Comparison of ENCODE assay signal across 1 cellular context in the genomic region with DNA sequence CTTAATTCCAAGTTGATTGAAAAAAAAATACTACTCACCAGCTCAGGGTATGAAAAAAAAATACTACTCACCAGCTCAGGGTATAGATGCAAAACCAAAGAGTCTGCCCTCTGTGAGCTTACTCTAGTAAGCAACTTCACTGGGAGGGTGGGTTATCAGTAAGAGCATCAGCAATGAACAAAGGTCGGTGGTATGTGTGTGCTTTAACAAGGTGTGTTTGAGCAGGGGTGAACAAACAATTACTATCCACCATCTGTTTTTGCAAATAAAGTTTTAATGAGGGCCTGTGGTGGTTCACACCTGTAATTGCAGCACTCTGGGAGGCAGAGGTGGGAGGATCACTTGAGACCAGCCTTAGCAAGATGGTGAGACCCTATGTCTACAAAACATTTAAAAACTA.
TF ChIP-seq lines count a peak whose summit lies in the region.

No MANE protein-coding gene starts in this region.

TF ChIP-seq in GM23338, 12 proteins besides CTCF, POLR2A, EP300 and RAD21:
- TF ChIP-seq, protein P1, sequence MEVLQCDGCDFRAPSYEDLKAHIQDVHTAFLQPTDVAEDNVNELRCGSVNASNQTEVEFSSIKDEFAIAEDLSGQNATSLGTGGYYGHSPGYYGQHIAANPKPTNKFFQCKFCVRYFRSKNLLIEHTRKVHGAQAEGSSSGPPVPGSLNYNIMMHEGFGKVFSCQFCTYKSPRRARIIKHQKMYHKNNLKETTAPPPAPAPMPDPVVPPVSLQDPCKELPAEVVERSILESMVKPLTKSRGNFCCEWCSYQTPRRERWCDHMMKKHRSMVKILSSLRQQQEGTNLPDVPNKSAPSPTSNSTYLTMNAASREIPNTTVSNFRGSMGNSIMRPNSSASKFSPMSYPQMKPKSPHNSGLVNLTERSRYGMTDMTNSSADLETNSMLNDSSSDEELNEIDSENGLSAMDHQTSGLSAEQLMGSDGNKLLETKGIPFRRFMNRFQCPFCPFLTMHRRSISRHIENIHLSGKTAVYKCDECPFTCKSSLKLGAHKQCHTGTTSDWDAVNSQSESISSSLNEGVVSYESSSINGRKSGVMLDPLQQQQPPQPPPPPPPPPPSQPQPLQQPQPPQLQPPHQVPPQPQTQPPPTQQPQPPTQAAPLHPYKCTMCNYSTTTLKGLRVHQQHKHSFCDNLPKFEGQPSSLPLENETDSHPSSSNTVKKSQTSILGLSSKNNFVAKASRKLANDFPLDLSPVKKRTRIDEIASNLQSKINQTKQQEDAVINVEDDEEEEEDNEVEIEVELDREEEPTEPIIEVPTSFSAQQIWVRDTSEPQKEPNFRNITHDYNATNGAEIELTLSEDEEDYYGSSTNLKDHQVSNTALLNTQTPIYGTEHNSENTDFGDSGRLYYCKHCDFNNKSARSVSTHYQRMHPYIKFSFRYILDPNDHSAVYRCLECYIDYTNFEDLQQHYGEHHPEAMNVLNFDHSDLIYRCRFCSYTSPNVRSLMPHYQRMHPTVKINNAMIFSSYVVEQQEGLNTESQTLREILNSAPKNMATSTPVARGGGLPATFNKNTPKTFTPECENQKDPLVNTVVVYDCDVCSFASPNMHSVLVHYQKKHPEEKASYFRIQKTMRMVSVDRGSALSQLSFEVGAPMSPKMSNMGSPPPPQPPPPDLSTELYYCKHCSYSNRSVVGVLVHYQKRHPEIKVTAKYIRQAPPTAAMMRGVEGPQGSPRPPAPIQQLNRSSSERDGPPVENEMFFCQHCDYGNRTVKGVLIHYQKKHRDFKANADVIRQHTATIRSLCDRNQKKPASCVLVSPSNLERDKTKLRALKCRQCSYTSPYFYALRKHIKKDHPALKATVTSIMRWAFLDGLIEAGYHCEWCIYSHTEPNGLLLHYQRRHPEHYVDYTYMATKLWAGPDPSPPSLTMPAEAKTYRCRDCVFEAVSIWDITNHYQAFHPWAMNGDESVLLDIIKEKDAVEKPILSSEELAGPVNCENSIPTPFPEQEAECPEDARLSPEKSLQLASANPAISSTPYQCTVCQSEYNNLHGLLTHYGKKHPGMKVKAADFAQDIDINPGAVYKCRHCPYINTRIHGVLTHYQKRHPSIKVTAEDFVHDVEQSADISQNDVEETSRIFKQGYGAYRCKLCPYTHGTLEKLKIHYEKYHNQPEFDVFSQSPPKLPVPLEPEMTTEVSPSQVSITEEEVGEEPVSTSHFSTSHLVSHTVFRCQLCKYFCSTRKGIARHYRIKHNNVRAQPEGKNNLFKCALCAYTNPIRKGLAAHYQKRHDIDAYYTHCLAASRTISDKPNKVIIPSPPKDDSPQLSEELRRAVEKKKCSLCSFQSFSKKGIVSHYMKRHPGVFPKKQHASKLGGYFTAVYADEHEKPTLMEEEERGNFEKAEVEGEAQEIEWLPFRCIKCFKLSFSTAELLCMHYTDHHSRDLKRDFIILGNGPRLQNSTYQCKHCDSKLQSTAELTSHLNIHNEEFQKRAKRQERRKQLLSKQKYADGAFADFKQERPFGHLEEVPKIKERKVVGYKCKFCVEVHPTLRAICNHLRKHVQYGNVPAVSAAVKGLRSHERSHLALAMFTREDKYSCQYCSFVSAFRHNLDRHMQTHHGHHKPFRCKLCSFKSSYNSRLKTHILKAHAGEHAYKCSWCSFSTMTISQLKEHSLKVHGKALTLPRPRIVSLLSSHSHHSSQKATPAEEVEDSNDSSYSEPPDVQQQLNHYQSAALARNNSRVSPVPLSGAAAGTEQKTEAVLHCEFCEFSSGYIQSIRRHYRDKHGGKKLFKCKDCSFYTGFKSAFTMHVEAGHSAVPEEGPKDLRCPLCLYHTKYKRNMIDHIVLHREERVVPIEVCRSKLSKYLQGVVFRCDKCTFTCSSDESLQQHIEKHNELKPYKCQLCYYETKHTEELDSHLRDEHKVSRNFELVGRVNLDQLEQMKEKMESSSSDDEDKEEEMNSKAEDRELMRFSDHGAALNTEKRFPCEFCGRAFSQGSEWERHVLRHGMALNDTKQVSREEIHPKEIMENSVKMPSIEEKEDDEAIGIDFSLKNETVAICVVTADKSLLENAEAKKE (CRISPR knock-in tag; IDR thresholded peaks at IDR 0.05): no peak
- TF ChIP-seq EZH2 (IDR thresholded peaks at IDR 0.05; ENCODE audit: low read depth, unreplicated experiment) (no peak), JUNB (IDR thresholded peaks at IDR 0.05; ENCODE audit: unreplicated experiment) (no peak), EZH2phosphoT487 (IDR thresholded peaks at IDR 0.05; ENCODE audit: unreplicated experiment) (no peak), POLR2AphosphoS5 (IDR thresholded peaks at IDR 0.05; ENCODE audit: low read depth) (no peak), NANOG (IDR thresholded peaks at IDR 0.05; ENCODE audit: borderline replicate concordance) (no peak), STAT1 (IDR thresholded peaks at IDR 0.05; ENCODE audit: unreplicated experiment) (no peak)
- TF ChIP-seq, protein P2, sequence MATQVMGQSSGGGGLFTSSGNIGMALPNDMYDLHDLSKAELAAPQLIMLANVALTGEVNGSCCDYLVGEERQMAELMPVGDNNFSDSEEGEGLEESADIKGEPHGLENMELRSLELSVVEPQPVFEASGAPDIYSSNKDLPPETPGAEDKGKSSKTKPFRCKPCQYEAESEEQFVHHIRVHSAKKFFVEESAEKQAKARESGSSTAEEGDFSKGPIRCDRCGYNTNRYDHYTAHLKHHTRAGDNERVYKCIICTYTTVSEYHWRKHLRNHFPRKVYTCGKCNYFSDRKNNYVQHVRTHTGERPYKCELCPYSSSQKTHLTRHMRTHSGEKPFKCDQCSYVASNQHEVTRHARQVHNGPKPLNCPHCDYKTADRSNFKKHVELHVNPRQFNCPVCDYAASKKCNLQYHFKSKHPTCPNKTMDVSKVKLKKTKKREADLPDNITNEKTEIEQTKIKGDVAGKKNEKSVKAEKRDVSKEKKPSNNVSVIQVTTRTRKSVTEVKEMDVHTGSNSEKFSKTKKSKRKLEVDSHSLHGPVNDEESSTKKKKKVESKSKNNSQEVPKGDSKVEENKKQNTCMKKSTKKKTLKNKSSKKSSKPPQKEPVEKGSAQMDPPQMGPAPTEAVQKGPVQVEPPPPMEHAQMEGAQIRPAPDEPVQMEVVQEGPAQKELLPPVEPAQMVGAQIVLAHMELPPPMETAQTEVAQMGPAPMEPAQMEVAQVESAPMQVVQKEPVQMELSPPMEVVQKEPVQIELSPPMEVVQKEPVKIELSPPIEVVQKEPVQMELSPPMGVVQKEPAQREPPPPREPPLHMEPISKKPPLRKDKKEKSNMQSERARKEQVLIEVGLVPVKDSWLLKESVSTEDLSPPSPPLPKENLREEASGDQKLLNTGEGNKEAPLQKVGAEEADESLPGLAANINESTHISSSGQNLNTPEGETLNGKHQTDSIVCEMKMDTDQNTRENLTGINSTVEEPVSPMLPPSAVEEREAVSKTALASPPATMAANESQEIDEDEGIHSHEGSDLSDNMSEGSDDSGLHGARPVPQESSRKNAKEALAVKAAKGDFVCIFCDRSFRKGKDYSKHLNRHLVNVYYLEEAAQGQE (IDR thresholded peaks at IDR 0.05; ENCODE audit: unreplicated experiment): no peak
